Comparison of ENCODE assay signal across 17 cellular contexts in genomic region chr4:7750508-7750907, GRCh38.
"Had no signal": no experiment of that assay in that cellular context is flagged by ENCODE, and none has a peak within 500 bp of the region (broad histone marks: within the 10 kb centered on the region; RNA-seq: fewer than 3 reads in every experiment).

No MANE protein-coding gene starts in this region.

- H3K36me3 ChIP-seq: ascending aorta, gastroesophageal sphincter, heart right ventricle had no signal

- H3K9me3 ChIP-seq: ascending aorta, gastroesophageal sphincter, heart right ventricle had no signal

- DNase-seq: activated B cell treated with CpG ODN at 0.5 μM for 24 hours; activated CD4-positive, alpha-beta T cell treated with anti-CD3 and anti-CD28 coated beads, Interleukin-2, amount 10 ng/mL, durations not matched to agents 7 days and 5 days; activated CD8-positive, alpha-beta memory T cell treated with anti-CD3 and anti-CD28 coated beads, Interleukin-2, amount 50 U/mL, for 48 hours; dermis blood vessel endothelial cell; effector memory CD8-positive, alpha-beta T cell; left colon; nucleus accumbens; small intestine; stimulated activated CD4-positive, alpha-beta T cell treated with anti-CD3 and anti-CD28 coated beads, Interleukin-4, amount 100 ng/mL, for 4 hours; stimulated activated CD8-positive, alpha-beta memory T cell treated with anti-CD3 and anti-CD28 coated beads, Interleukin-4, amount 100 ng/mL, for 48 hours; stimulated activated naive CD4-positive, alpha-beta T cell treated with Interleukin-2 at 50 U/mL for 16 hours had no signal

- ATAC-seq: effector memory CD8-positive, alpha-beta T cell; gastroesophageal sphincter; heart right ventricle; natural killer cell treated with Interleukin-12 subunit alpha and Interleukin-12 subunit beta and Interleukin-15 and Interleukin-18, amount 100 ng/mL, for 72 hours had no signal

- H3K27me3 ChIP-seq: ascending aorta, gastroesophageal sphincter, heart right ventricle had no signal

- H3K4me1 ChIP-seq: ascending aorta had no signal

- H3K27ac ChIP-seq: ascending aorta, gastroesophageal sphincter, heart right ventricle had no signal

- FAIRE-seq: bronchial epithelial cell, small intestine, TTC549 had no signal

- H3K4me3 ChIP-seq: ascending aorta, gastroesophageal sphincter, heart right ventricle had no signal
